ENCODE assay signal across 7 cellular contexts in genomic region chr15:92655178-92655995, GRCh38. TPM values are rescaled to one million over a fixed set of nuclear protein-coding genes. Genes with fewer than 3 reads are reported as not detected.
A peak's percentile ranks its signal among the peaks of the same experiment; 100 is the strongest.
DNase-seq lines count a peak whose midpoint lies in the region; ATAC-seq, FAIRE-seq and TF ChIP-seq lines count a peak whose summit lies in the region.

Gene FAM174B (minus strand): TSS chr15:92655775.

- no peak for TF ChIP-seq POLR2A in GM12892 (IDR thresholded peaks at IDR 0.05; ENCODE audit: low read depth, low read length)

- no peak within 1 kb of the TSS for H3K9ac ChIP-seq in kidney (ENCODE audit: low read length in 2 of 2)

- H3K36me3 ChIP-seq in HEK293 (ENCODE audit: control insufficient read depth in 2 of 2, insufficient read depth in 1 of 2, low read length in 2 of 2): peaks cover 0 to 10% of the 10 kb centered on the region in 2 experiments; a peak in 1 of 3 replicates
- H3K36me3 ChIP-seq in Panc1 (ENCODE audit: control insufficient read depth, insufficient read depth, low read length): no peaks in the 10 kb centered on the region
- no peaks in the 10 kb centered on the region for H3K36me3 ChIP-seq in kidney (ENCODE audit: control insufficient read depth in 1 of 2, insufficient read depth in 2 of 2, low read length in 2 of 2)

- BruUV-seq in Panc1 (replicated peaks; lab: Mats Ljungman, UMichigan): no TSS peak

- POLR2A ChIA-PET in HEK293 (lab: Yijun Ruan, JAX): interaction anchor here (0.6 to 1.0 kb wide), 4 partner anchors 14 to 59 kb away, joined by 3 to 5 read pairs (median 3); no protein-coding TSS in a partner anchor
- POLR2A ChIA-PET in Panc1 (lab: Charles Lee): interaction anchor here (0.7 kb wide), 1 partner anchor 10 kb away, joined by 7 read pairs; no protein-coding TSS in a partner anchor

- no peak; the same call in none of the 2 replicates for TF ChIP-seq CTCF in HEK293 (tag by site-specific recombination; IDR thresholded peaks at IDR 0.05)
- no peak for TF ChIP-seq CTCF in Panc1 (IDR thresholded peaks at IDR 0.05)
- TF ChIP-seq CTCF in brain (conservative IDR thresholded peaks at IDR 0.05): peak in 1 of 2 experiments; percentile 12
- no peak for TF ChIP-seq CTCF in kidney (IDR thresholded peaks at IDR 0.05; ENCODE audit: borderline replicate concordance, extremely low read depth, insufficient read depth)

- in situ Hi-C loops in Panc1 (cut with HindIII; ENCODE audit: low pct_unique_long_range_greater_than_20kb, low sequenced_read_pairs): no loop called here

- intact Hi-C loops in Panc1 (cut with micrococcal nuclease; ENCODE audit: unreplicated experiment) (no loop called here), kidney (cut with DNase I) (no loop called here)

- peaks cover 45% of the 10 kb centered on the region for H3K4me1 Mint-ChIP-seq in brain

- peak within 1 kb of the TSS; percentile 48 for H3K4me3 ChIP-seq in HEK293 (ENCODE audit: low read depth, low read length)
- H3K4me3 ChIP-seq in Panc1 (ENCODE audit: low read depth in 2 of 2, low read length in 2 of 2): peak within 1 kb of the TSS; percentile 51 to 53
- H3K4me3 ChIP-seq in kidney (ENCODE audit: low read length in 2 of 2): peak within 1 kb of the TSS; percentile 29 to 49

- H3K9me3 Mint-ChIP-seq in brain: peaks cover 0 to 6% (median 3%) of the 10 kb centered on the region in 5 experiments

- H3K9me3 ChIP-seq in HEK293 (ENCODE audit: control insufficient read depth, insufficient read depth, low read depth, low read length) (no peaks in the 10 kb centered on the region), Panc1 (ENCODE audit: control insufficient read depth, insufficient read depth, low read depth, low read length) (no peaks in the 10 kb centered on the region), kidney (ENCODE audit: control insufficient read depth in 1 of 2, low read length in 2 of 2) (no peaks in the 10 kb centered on the region)

- CTCF ChIA-PET in HEK293 (lab: Yijun Ruan, JAX): interaction anchor here (0.7 to 1.1 kb wide), 3 partner anchors 59 to 647 kb away, joined by 3 read pairs; no protein-coding TSS in a partner anchor
- CTCF ChIA-PET in Panc1 (lab: Charles Lee): interaction anchor here (0.6 kb wide), 3 partner anchors 12 to 374 kb away, joined by 3 to 5 read pairs (median 4); no protein-coding TSS in a partner anchor

- peak within 1 kb of the TSS; percentile 82 to 90 (median 86) for H3K4me3 Mint-ChIP-seq in brain

- H3K36me3 Mint-ChIP-seq in brain: peaks cover 10% of the 10 kb centered on the region

- peak within 1 kb of the TSS; percentile 12 to 95 (median 74) for H3K27ac Mint-ChIP-seq in brain

- DNase-seq in GM12892 (ENCODE audit: insufficient read length) (peak; percentile 45), Panc1 (ENCODE audit: low read depth, low spot score) (no peak), kidney (no peak), HCEC 1CT (no peak)
- peak; percentile 72 for DNase-seq in stimulated activated CD4-positive, alpha-beta T cell treated with anti-CD3 and anti-CD28 coated beads, Interleukin-15, amount 100 ng/mL, for 24 hours

- H3K27me3 ChIP-seq in Panc1 (ENCODE audit: control insufficient read depth, insufficient read depth, low read length): no peaks in the 10 kb centered on the region

- ATAC-seq in Panc1: peak; percentile 90

- H3K27me3 Mint-ChIP-seq in brain: peaks cover 35% of the 10 kb centered on the region

- H3K27ac ChIP-seq in HEK293 (ENCODE audit: extremely low read depth, low read depth, low read length) (peak within 1 kb of the TSS; percentile 68; the same call in 1 of the 2 replicates), Panc1 (ENCODE audit: low read length) (peak within 1 kb of the TSS; percentile 67), kidney (ENCODE audit: low read depth in 2 of 2, low read length in 2 of 2) (no peak within 1 kb of the TSS)

- FAIRE-seq in GM12892 (lab: Jason Lieb, UNC) (no peak), kidney (lab: Jason Lieb, UNC) (no peak)

- H3K4me1 ChIP-seq in HEK293 (ENCODE audit: control insufficient read depth, insufficient read depth, low read length) (peaks cover 3% of the 10 kb centered on the region), Panc1 (ENCODE audit: control insufficient read depth, insufficient read depth, low read length) (peaks cover 37% of the 10 kb centered on the region), kidney (ENCODE audit: control insufficient read depth in 1 of 2, insufficient read depth in 1 of 2, low read depth in 1 of 2, low read length in 2 of 2) (peaks cover 0 to 9% of the 10 kb centered on the region in 2 donors)

TF ChIP-seq in HEK293, 187 proteins besides CTCF, POLR2A, EP300 and RAD21 (continues in another document):
- TF ChIP-seq PRDM2 (tag by site-specific recombination; IDR thresholded peaks at IDR 0.05; ENCODE audit: borderline replicate concordance) (no peak), ZBTB26 (tag by site-specific recombination; optimal IDR thresholded peaks at IDR 0.05) (peak; percentile 74), ZNF514 (tag by site-specific recombination; IDR thresholded peaks at IDR 0.05) (no peak), ELK4 (IDR thresholded peaks at IDR 0.05; ENCODE audit: borderline replicate concordance, low read depth, low read length) (no peak), ZBTB8A (tag by site-specific recombination; IDR thresholded peaks at IDR 0.05) (peak; percentile 36; the same call in 1 of the 2 replicates), ZNF426 (tag by site-specific recombination; IDR thresholded peaks at IDR 0.05) (no peak), ZEB2 (tag by site-specific recombination; IDR thresholded peaks at IDR 0.05) (peak; percentile 53; the same call in 1 of the 2 replicates)

RNA-seq across cellular contexts. Expression of gene FAM174B, which starts in this region (rescaled TPM):
- 3.8 TPM for polyA plus RNA-seq in GM12892 (2012; ENCODE audit: missing spikeins)
- total RNA-seq in Panc1 (2021; ENCODE audit: unreplicated experiment): 30.7 TPM
- polyA plus RNA-seq in Panc1 (2012; ENCODE audit: insufficient read length): 22.5 TPM
- 17.9 TPM for polyA plus RNA-seq in brain (ENCODE audit: insufficient read depth, low read depth, low replicate concordance)
- 13.8 TPM for total RNA-seq in kidney
- polyA plus RNA-seq in kidney (ENCODE audit: insufficient read depth, low read depth, low replicate concordance): 9.8 TPM

Comparison
In these comparisons a context has a peak if more than half of its experiments do, and no peak if none do; other contexts are left out.
1. DNase-seq: peak in GM12892 (single experiment) and stimulated activated CD4-positive, alpha-beta T cell treated with anti-CD3 and anti-CD28 coated beads, Interleukin-15, amount 100 ng/mL, for 24 hours (single experiment); none in Panc1 (single experiment), kidney (single experiment) and HCEC 1CT (single experiment).
2. H3K27ac ChIP-seq: peak in HEK293 (single experiment) and Panc1 (single experiment); none in kidney (0 of 2).
3. Peak in every context shown above with its lines, with median percentiles within 50 percentile points of each other: H3K4me3 ChIP-seq.